In the genomic region with DNA sequence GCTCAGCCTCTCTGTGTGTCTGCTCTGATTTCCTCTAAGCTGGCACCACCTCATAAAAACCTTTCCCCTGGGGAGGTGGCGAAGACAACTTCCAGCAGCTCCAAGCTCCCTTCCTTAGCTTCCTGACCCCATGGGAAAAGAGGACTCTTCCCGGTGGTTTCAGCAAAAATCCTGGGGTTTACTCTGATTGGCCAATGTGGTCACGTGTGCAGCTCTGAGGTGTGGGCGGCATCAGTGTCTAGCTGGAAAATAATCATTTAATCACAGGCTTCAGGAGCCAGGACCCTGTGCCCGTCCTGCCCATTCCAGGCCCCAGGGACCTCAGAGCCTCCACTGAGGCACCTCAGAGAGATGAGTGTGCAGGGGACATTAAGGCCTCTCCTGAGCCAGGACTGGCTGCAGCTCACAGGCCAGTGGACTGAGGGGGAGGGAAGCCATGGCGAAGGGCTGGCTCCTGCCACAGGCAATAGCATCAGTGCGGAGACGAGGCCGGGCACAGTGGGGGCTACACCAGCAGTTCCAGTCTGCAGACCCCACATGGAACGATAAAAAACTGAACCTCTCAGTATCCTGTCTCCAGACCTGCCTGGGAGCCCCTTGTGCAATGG, we compare ENCODE assay signal across 2 cellular contexts.
A peak's percentile ranks its signal among the peaks of the same experiment; 100 is the strongest.
TF ChIP-seq lines count a peak whose summit lies in the region.

No MANE protein-coding gene starts in this region.

TF ChIP-seq in HCT116, 20 proteins besides CTCF, POLR2A, EP300 and RAD21:
- TF ChIP-seq, protein P1, sequence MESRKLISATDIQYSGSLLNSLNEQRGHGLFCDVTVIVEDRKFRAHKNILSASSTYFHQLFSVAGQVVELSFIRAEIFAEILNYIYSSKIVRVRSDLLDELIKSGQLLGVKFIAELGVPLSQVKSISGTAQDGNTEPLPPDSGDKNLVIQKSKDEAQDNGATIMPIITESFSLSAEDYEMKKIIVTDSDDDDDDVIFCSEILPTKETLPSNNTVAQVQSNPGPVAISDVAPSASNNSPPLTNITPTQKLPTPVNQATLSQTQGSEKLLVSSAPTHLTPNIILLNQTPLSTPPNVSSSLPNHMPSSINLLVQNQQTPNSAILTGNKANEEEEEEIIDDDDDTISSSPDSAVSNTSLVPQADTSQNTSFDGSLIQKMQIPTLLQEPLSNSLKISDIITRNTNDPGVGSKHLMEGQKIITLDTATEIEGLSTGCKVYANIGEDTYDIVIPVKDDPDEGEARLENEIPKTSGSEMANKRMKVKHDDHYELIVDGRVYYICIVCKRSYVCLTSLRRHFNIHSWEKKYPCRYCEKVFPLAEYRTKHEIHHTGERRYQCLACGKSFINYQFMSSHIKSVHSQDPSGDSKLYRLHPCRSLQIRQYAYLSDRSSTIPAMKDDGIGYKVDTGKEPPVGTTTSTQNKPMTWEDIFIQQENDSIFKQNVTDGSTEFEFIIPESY (IDR thresholded peaks at IDR 0.05; ENCODE audit: extremely low read depth, insufficient replicate concordance, low read length): no peak
- TF ChIP-seq, protein P2, sequence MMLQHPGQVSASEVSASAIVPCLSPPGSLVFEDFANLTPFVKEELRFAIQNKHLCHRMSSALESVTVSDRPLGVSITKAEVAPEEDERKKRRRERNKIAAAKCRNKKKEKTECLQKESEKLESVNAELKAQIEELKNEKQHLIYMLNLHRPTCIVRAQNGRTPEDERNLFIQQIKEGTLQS (IDR thresholded peaks at IDR 0.05): no peak
- TF ChIP-seq POLR2AphosphoS5 (IDR thresholded peaks at IDR 0.05; ENCODE audit: low read depth, low read length) (no peak), REST (IDR thresholded peaks at IDR 0.05; ENCODE audit: low read depth) (no peak), EZH2 (IDR thresholded peaks at IDR 0.05) (no peak), ZFX (IDR thresholded peaks at IDR 0.05) (no peak), TCF7L2 (IDR thresholded peaks at IDR 0.05; ENCODE audit: borderline replicate concordance, extremely low read depth, insufficient read depth, insufficient read length) (no peak), ZNF274 (IDR thresholded peaks at IDR 0.05; ENCODE audit: low read depth, low read length) (no peak), SRF (IDR thresholded peaks at IDR 0.05; ENCODE audit: low read depth) (no peak), EZH2phosphoT487 (IDR thresholded peaks at IDR 0.05; ENCODE audit: borderline replicate concordance) (no peak), CEBPB (IDR thresholded peaks at IDR 0.05; ENCODE audit: low read depth) (no peak), JUND (IDR thresholded peaks at IDR 0.05) (no peak)

TF ChIP-seq in HepG2, 621 proteins besides CTCF, POLR2A, EP300 and RAD21 (continued from another document):
- TF ChIP-seq ZNF713 (CRISPR knock-in tag; IDR thresholded peaks at IDR 0.05) (no peak), NFYC (CRISPR knock-in tag; IDR thresholded peaks at IDR 0.05) (0 out of 2 replicates have a peak, but pooled peaks have one; percentile 19), PHF20 (CRISPR knock-in tag; IDR thresholded peaks at IDR 0.05) (no peak), ZNF850 (CRISPR knock-in tag; conservative IDR thresholded peaks at IDR 0.05) (no peak)
- TF ChIP-seq, protein P3, sequence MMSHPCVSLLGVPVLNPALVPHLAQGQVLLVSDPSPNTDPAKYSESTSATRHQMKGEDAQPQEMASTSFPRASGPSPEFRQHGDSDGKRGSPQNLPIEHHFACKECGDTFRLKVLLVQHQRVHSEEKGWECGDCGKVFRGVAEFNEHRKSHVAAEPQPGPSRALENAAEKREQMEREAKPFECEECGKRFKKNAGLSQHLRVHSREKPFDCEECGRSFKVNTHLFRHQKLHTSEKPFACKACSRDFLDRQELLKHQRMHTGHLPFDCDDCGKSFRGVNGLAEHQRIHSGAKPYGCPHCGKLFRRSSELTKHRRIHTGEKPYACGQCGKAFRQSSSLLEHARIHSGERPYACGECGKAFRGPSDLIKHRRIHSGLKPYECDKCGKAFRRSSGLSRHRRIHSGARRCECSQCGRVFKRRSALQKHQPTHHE (CRISPR knock-in tag; IDR thresholded peaks at IDR 0.05; ENCODE audit: borderline replicate concordance): no peak
TF ChIP-seq in HepG2: peak in this region for 1.
